ENCODE assay signal across 13 cellular contexts in genomic region chr15:63054281-63054683, GRCh38. TPM values are rescaled to one million over a fixed set of nuclear protein-coding genes. Genes with fewer than 3 reads are reported as not detected.
A peak's percentile ranks its signal among the peaks of the same experiment; 100 is the strongest.
DNase-seq lines count a peak whose midpoint lies in the region; ATAC-seq and TF ChIP-seq lines count a peak whose summit lies in the region.
"Had no signal": no experiment of that assay in that cellular context is flagged by ENCODE, and none has a peak within 500 bp of the region (broad histone marks: within the 10 kb centered on the region; RNA-seq: fewer than 3 reads in every experiment).

No MANE protein-coding gene starts in this region.

- 29 to 39% (median 31%) methylated on average over 4 of the region's 4 CpGs for WGBS in heart left ventricle, 4 donors

- peaks cover 84% of the 10 kb centered on the region for H3K4me1 Mint-ChIP-seq in osteocyte (ENCODE audit: unreplicated experiment)
- H3K4me1 Mint-ChIP-seq in activated naive CD8-positive, alpha-beta T cell treated with anti-CD3 and anti-CD28 coated beads, Interleukin-2, amount 50 U/mL, for 24 hours: peaks cover 10% of the 10 kb centered on the region

- intact Hi-C loops in heart left ventricle (cut with DNase I): no loop called here

- DNase-seq in WERI-Rb-1 (no peak), heart left ventricle (no peak), osteocyte (ENCODE audit: extremely low spot score, unreplicated experiment) (no peak), GOT3 (lab: John Stamatoyannopoulos, UW) (no peak), GM19240 (ENCODE audit: insufficient read length, low spot score) (no peak)
- DNase-seq in activated naive CD8-positive, alpha-beta T cell treated with anti-CD3 and anti-CD28 coated beads, Interleukin-2, amount 50 U/mL, for 24 hours: no peak
- DNase-seq: activated B cell treated with CpG ODN at 0.5 μM for 24 hours, GDM1, NCI-H1930, RPMI8226 had no signal

- H3K27ac ChIP-seq in 22Rv1 (peak overlapping the region; percentile 88; the same call in 1 of the 2 replicates), WERI-Rb-1 (peak overlapping the region; percentile 52), heart left ventricle (peak overlapping the region; percentile 91 to 99 (median 96))

- TF ChIP-seq CTCF in 22Rv1 (IDR thresholded peaks at IDR 0.05) (no peak), WERI-Rb-1 (IDR thresholded peaks at IDR 0.05; ENCODE audit: low read depth, low read length) (no peak), heart left ventricle (IDR thresholded peaks at IDR 0.05) (no peak), osteocyte (IDR thresholded peaks at IDR 0.05) (no peak)

- H3K9me3 ChIP-seq in WERI-Rb-1 (ENCODE audit: severe bottlenecking): no peaks in the 10 kb centered on the region
- H3K9me3 ChIP-seq in heart left ventricle: no peaks in the 10 kb centered on the region

- H3K36me3 Mint-ChIP-seq in osteocyte (ENCODE audit: unreplicated experiment): peaks cover 57% of the 10 kb centered on the region
- H3K36me3 Mint-ChIP-seq in activated naive CD8-positive, alpha-beta T cell treated with anti-CD3 and anti-CD28 coated beads, Interleukin-2, amount 50 U/mL, for 24 hours (ENCODE audit: low read depth): peaks cover 3% of the 10 kb centered on the region

- H3K27ac Mint-ChIP-seq in osteocyte (ENCODE audit: unreplicated experiment): peak overlapping the region; percentile 97
- H3K27ac Mint-ChIP-seq in activated naive CD8-positive, alpha-beta T cell treated with anti-CD3 and anti-CD28 coated beads, Interleukin-2, amount 50 U/mL, for 24 hours: no peak overlapping the region
- H3K27ac Mint-ChIP-seq: activated B cell treated with CpG ODN at 0.5 μM for 24 hours; activated T-helper 2 cell treated with anti-CD3 and anti-CD28 coated beads, Interferon-gamma antibody, Interleukin-2, Interleukin-4, amounts not matched to agents 10 μg/mL and 5 μg/mL and 100 μg/mL, durations not matched to agents 14 hours and 24 hours and 36 hours had no signal

- TF ChIP-seq POLR2A in heart left ventricle (IDR thresholded peaks at IDR 0.05): peak in 1 of 2 donors; percentile 19

- no peaks in the 10 kb centered on the region for H3K27me3 ChIP-seq in WERI-Rb-1 (ENCODE audit: insufficient read depth, low read depth, severe bottlenecking)
- H3K27me3 ChIP-seq in heart left ventricle: no peaks in the 10 kb centered on the region

- H3K9me3 Mint-ChIP-seq in osteocyte (ENCODE audit: unreplicated experiment): no peaks in the 10 kb centered on the region
- H3K9me3 Mint-ChIP-seq in activated naive CD8-positive, alpha-beta T cell treated with anti-CD3 and anti-CD28 coated beads, Interleukin-2, amount 50 U/mL, for 24 hours: no peaks in the 10 kb centered on the region
- H3K9me3 Mint-ChIP-seq: activated B cell treated with CpG ODN at 0.5 μM for 24 hours; activated T-helper 2 cell treated with anti-CD3 and anti-CD28 coated beads, Interferon-gamma antibody, Interleukin-2, Interleukin-4, amounts not matched to agents 10 μg/mL and 5 μg/mL and 100 μg/mL, durations not matched to agents 14 hours and 24 hours and 36 hours had no signal

- H3K4me1 ChIP-seq in heart left ventricle: peaks cover 12 to 100% (median 85%) of the 10 kb centered on the region in 12 donors

- peak in 1 of 4 donors; percentile 1 for ATAC-seq in heart left ventricle
- no peak for ATAC-seq in activated naive CD8-positive, alpha-beta T cell treated with anti-CD3 and anti-CD28 coated beads, Interleukin-2, amount 50 U/mL, for 24 hours
- no peak for ATAC-seq in HG03439 (IDR thresholded peaks at IDR 0.05; ENCODE audit: unreplicated experiment)

- H3K4me3 Mint-ChIP-seq in osteocyte (ENCODE audit: unreplicated experiment): peak overlapping the region; percentile 23
- no peak overlapping the region for H3K4me3 Mint-ChIP-seq in activated naive CD8-positive, alpha-beta T cell treated with anti-CD3 and anti-CD28 coated beads, Interleukin-2, amount 50 U/mL, for 24 hours
- H3K4me3 Mint-ChIP-seq: activated B cell treated with CpG ODN at 0.5 μM for 24 hours had no signal

- H3K4me3 ChIP-seq in WERI-Rb-1 (ENCODE audit: low read depth, low read length): no peak overlapping the region
- H3K4me3 ChIP-seq in heart left ventricle: peak overlapping the region in 2 of 12 donors; percentile 7

- H3K36me3 ChIP-seq in WERI-Rb-1 (peaks cover 26% of the 10 kb centered on the region), heart left ventricle (peaks cover 2 to 82% (median 34%) of the 10 kb centered on the region in 9 donors)

- no peaks in the 10 kb centered on the region for H3K27me3 Mint-ChIP-seq in osteocyte (ENCODE audit: unreplicated experiment)
- H3K27me3 Mint-ChIP-seq in activated naive CD8-positive, alpha-beta T cell treated with anti-CD3 and anti-CD28 coated beads, Interleukin-2, amount 50 U/mL, for 24 hours: no peaks in the 10 kb centered on the region
- H3K27me3 Mint-ChIP-seq: activated B cell treated with CpG ODN at 0.5 μM for 24 hours had no signal

RNA-seq across cellular contexts. Expression of gene TPM1, which starts 11.7 kb away (rescaled TPM):
- total RNA-seq in heart left ventricle: over 10,000 TPM in 7 of 9 donors, 1,000 to 10,000 TPM in 2; 9,722 to 18,689 (median 13,330) TPM
- over 10,000 TPM; 13,651 to 16,217 TPM for polyA plus RNA-seq in heart left ventricle
- 1,635 and 1,747 TPM in 2 replicates for total RNA-seq in osteocyte
